Comparison of ENCODE assay signal across 1 cellular context in the genomic region with DNA sequence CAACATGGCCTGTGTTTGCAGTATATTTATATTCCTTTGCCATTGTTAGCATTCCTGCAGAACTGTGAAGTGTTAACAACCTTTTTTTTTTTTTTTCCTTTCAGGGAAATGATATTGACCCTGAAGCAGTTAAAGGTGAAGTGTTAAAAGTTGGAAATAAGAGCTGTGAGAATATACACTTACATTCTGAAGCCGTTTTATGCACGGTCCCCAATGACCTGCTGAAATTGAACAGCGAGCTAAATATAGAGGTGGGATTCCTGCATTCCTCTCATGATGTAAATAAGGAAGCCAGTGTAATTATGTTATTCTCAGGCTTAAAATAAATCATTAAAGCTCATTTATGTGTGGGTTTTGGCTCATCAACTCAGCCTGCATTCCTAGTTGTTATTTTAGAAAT.
TF ChIP-seq lines count a peak whose summit lies in the region.

No MANE protein-coding gene starts in this region.

TF ChIP-seq in IMR-90, 13 proteins besides CTCF, POLR2A, EP300 and RAD21:
- TF ChIP-seq CHD1 (IDR thresholded peaks at IDR 0.05; ENCODE audit: low read depth, low read length) = no peak
- no peak for TF ChIP-seq MAZ (IDR thresholded peaks at IDR 0.05; ENCODE audit: borderline replicate concordance, low read depth, low read length)
- TF ChIP-seq, protein P1, sequence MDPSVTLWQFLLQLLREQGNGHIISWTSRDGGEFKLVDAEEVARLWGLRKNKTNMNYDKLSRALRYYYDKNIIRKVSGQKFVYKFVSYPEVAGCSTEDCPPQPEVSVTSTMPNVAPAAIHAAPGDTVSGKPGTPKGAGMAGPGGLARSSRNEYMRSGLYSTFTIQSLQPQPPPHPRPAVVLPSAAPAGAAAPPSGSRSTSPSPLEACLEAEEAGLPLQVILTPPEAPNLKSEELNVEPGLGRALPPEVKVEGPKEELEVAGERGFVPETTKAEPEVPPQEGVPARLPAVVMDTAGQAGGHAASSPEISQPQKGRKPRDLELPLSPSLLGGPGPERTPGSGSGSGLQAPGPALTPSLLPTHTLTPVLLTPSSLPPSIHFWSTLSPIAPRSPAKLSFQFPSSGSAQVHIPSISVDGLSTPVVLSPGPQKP (IDR thresholded peaks at IDR 0.05; ENCODE audit: borderline replicate concordance, low read depth, low read length) = no peak
- TF ChIP-seq BHLHE40 (IDR thresholded peaks at IDR 0.05; ENCODE audit: low read depth, low read length) = no peak
- TF ChIP-seq RCOR1 (IDR thresholded peaks at IDR 0.05; ENCODE audit: insufficient replicate concordance, low read length) = no peak
- no peak for TF ChIP-seq RFX5 (IDR thresholded peaks at IDR 0.05; ENCODE audit: low read depth, low read length)
- TF ChIP-seq, protein P2, sequence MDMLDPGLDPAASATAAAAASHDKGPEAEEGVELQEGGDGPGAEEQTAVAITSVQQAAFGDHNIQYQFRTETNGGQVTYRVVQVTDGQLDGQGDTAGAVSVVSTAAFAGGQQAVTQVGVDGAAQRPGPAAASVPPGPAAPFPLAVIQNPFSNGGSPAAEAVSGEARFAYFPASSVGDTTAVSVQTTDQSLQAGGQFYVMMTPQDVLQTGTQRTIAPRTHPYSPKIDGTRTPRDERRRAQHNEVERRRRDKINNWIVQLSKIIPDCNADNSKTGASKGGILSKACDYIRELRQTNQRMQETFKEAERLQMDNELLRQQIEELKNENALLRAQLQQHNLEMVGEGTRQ (IDR thresholded peaks at IDR 0.05; ENCODE audit: low read depth, low read length) = no peak
- no peak for TF ChIP-seq NFE2L2 (IDR thresholded peaks at IDR 0.05; ENCODE audit: low read depth, low read length)
- TF ChIP-seq MAFK (IDR thresholded peaks at IDR 0.05; ENCODE audit: low read depth, low read length) = no peak
- TF ChIP-seq MXI1 (IDR thresholded peaks at IDR 0.05; ENCODE audit: borderline replicate concordance, low read depth, low read length) = no peak
- no peak for TF ChIP-seq CEBPB (IDR thresholded peaks at IDR 0.05; ENCODE audit: low read depth, low read length)
- no peak for TF ChIP-seq SMC3 (IDR thresholded peaks at IDR 0.05; ENCODE audit: low read depth, low read length)
- no peak for TF ChIP-seq FOS (IDR thresholded peaks at IDR 0.05; ENCODE audit: low read depth, low read length)
